ENCODE assay signal across 1 cellular context in the genomic region with DNA sequence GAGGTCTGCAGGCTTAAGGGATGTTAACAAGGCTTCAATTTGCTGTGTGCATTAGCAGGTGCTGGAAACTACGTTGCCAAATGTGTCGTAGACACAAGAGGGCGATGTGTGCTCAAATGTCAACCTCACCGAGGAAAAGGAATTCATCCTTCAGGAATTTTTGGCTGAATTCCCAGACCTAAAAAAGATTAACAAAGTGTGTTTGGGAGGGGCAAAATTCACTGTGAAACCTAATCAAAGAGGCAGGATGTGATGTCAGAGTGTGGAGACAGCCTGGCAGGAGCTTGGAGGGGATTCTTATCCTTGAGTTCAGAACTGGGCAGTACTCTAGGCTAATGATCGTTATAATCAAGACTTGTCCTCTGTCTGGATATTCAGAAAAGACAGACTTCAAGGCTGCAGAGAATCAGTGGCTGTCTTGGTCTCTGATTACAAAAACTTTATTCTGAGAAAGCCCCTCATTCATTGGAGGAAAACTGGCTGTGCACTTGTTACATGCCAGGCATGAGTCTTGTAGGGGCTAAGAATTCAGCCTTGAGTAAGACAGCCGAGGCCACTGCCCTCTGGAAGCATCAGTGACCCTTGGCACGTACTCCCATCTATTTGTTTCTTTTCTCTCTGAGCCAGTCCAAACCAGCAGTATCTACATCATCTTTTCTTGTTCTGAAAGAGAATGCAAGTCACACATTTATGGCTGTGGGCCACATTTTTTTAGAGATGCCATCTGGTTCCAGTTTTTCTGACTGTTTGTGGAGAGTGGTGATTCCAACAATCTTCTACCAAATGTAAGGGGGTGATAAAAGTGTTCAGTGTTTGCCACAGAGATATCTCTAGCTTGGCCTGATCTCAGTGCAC.
TF ChIP-seq lines count a peak whose summit lies in the region.

No MANE protein-coding gene starts in this region.

TF ChIP-seq in HEK293, 187 proteins besides CTCF, POLR2A, EP300 and RAD21 (continued from another document and continues in another):
- TF ChIP-seq, protein P1, sequence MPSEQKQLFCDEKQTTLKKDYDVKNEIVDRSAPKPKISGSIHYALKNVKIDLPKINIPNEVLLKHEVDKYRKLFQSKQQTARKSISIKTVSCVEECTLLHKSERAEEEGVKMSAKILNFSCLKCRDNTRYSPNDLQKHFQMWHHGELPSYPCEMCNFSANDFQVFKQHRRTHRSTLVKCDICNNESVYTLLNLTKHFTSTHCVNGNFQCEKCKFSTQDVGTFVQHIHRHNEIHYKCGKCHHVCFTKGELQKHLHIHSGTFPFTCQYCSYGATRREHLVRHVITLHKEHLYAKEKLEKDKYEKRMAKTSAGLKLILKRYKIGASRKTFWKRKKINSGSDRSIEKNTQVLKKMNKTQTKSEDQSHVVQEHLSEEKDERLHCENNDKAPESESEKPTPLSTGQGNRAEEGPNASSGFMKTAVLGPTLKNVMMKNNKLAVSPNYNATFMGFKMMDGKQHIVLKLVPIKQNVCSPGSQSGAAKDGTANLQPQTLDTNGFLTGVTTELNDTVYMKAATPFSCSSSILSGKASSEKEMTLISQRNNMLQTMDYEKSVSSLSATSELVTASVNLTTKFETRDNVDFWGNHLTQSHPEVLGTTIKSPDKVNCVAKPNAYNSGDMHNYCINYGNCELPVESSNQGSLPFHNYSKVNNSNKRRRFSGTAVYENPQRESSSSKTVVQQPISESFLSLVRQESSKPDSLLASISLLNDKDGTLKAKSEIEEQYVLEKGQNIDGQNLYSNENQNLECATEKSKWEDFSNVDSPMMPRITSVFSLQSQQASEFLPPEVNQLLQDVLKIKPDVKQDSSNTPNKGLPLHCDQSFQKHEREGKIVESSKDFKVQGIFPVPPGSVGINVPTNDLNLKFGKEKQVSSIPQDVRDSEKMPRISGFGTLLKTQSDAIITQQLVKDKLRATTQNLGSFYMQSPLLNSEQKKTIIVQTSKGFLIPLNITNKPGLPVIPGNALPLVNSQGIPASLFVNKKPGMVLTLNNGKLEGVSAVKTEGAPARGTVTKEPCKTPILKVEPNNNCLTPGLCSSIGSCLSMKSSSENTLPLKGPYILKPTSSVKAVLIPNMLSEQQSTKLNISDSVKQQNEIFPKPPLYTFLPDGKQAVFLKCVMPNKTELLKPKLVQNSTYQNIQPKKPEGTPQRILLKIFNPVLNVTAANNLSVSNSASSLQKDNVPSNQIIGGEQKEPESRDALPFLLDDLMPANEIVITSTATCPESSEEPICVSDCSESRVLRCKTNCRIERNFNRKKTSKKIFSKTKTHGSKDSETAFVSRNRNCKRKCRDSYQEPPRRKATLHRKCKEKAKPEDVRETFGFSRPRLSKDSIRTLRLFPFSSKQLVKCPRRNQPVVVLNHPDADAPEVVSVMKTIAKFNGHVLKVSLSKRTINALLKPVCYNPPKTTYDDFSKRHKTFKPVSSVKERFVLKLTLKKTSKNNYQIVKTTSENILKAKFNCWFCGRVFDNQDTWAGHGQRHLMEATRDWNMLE (tag by site-specific recombination; conservative IDR thresholded peaks at IDR 0.05; ENCODE audit: low read depth): peak; percentile 76
- TF ChIP-seq, protein P2, sequence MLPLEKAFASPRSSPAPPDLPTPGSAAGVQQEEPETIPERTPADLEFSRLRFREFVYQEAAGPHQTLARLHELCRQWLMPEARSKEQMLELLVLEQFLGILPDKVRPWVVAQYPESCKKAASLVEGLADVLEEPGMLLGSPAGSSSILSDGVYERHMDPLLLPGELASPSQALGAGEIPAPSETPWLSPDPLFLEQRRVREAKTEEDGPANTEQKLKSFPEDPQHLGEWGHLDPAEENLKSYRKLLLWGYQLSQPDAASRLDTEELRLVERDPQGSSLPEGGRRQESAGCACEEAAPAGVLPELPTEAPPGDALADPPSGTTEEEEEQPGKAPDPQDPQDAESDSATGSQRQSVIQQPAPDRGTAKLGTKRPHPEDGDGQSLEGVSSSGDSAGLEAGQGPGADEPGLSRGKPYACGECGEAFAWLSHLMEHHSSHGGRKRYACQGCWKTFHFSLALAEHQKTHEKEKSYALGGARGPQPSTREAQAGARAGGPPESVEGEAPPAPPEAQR (tag by site-specific recombination; IDR thresholded peaks at IDR 0.05): no peak
- TF ChIP-seq ZNF629 (tag by site-specific recombination; IDR thresholded peaks at IDR 0.05): peak; percentile 94
- no peak for TF ChIP-seq FEZF1 (tag by site-specific recombination; IDR thresholded peaks at IDR 0.05)
- TF ChIP-seq ZNF121 (tag by site-specific recombination; IDR thresholded peaks at IDR 0.05): no peak
- TF ChIP-seq ZNF391 (tag by site-specific recombination; IDR thresholded peaks at IDR 0.05; ENCODE audit: borderline replicate concordance, low read depth): no peak
- peak; percentile 27; the same call in 1 of the 2 replicates for TF ChIP-seq ZXDB (tag by site-specific recombination; IDR thresholded peaks at IDR 0.05)
- TF ChIP-seq ZNF747 (tag by site-specific recombination; IDR thresholded peaks at IDR 0.05): no peak
- no peak for TF ChIP-seq ZNF777 (tag by site-specific recombination; IDR thresholded peaks at IDR 0.05; ENCODE audit: borderline replicate concordance)
- TF ChIP-seq, protein P3, sequence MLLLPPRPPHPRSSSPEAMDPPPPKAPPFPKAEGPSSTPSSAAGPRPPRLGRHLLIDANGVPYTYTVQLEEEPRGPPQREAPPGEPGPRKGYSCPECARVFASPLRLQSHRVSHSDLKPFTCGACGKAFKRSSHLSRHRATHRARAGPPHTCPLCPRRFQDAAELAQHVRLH (tag by site-specific recombination; IDR thresholded peaks at IDR 0.05): no peak
- no peak for TF ChIP-seq ZNF311 (tag by site-specific recombination; IDR thresholded peaks at IDR 0.05; ENCODE audit: borderline replicate concordance)
- no peak for TF ChIP-seq ZNF585B (tag by site-specific recombination; IDR thresholded peaks at IDR 0.05)
- TF ChIP-seq ZNF624 (tag by site-specific recombination; IDR thresholded peaks at IDR 0.05): no peak
- TF ChIP-seq ZBTB7A (tag by site-specific recombination; IDR thresholded peaks at IDR 0.05; ENCODE audit: low read depth): no peak
- TF ChIP-seq IKZF3 (tag by site-specific recombination; IDR thresholded peaks at IDR 0.05): peak; percentile 99
- TF ChIP-seq ZNF423 (tag by site-specific recombination; IDR thresholded peaks at IDR 0.05): no peak
- peak; percentile 98 for TF ChIP-seq ZNF10 (tag by site-specific recombination; IDR thresholded peaks at IDR 0.05)
- TF ChIP-seq ZSCAN30 (tag by site-specific recombination; IDR thresholded peaks at IDR 0.05): 0 out of 2 replicates have a peak, but pooled peaks have one; percentile 40
- TF ChIP-seq ZNF654 (tag by site-specific recombination; IDR thresholded peaks at IDR 0.05; ENCODE audit: low read depth): peak; percentile 97
- no peak for TF ChIP-seq ZNF16 (tag by site-specific recombination; IDR thresholded peaks at IDR 0.05; ENCODE audit: low read depth)
- no peak for TF ChIP-seq ZNF707 (tag by site-specific recombination; IDR thresholded peaks at IDR 0.05)
- TF ChIP-seq ZNF266 (tag by site-specific recombination; IDR thresholded peaks at IDR 0.05; ENCODE audit: low read depth): no peak
- TF ChIP-seq, protein P4, sequence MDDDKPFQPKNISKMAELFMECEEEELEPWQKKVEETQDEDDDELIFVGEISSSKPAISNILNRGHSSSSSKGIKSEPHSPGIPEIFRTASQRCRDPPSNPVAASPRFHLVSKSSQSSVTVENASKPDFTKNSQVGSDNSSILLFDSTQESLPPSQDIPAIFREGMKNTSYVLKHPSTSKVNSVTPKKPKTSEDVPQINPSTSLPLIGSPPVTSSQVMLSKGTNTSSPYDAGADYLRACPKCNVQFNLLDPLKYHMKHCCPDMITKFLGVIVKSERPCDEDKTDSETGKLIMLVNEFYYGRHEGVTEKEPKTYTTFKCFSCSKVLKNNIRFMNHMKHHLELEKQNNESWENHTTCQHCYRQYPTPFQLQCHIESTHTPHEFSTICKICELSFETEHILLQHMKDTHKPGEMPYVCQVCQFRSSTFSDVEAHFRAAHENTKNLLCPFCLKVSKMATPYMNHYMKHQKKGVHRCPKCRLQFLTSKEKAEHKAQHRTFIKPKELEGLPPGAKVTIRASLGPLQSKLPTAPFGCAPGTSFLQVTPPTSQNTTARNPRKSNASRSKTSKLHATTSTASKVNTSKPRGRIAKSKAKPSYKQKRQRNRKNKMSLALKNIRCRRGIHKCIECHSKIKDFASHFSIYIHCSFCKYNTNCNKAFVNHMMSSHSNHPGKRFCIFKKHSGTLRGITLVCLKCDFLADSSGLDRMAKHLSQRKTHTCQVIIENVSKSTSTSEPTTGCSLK (tag by site-specific recombination; IDR thresholded peaks at IDR 0.05): no peak
- TF ChIP-seq ZBTB17 (tag by site-specific recombination; IDR thresholded peaks at IDR 0.05): peak; percentile 68
- TF ChIP-seq ZSCAN23 (tag by site-specific recombination; IDR thresholded peaks at IDR 0.05): no peak
- TF ChIP-seq ZNF623 (tag by site-specific recombination; IDR thresholded peaks at IDR 0.05): no peak
- no peak for TF ChIP-seq KLF10 (tag by site-specific recombination; IDR thresholded peaks at IDR 0.05)
- TF ChIP-seq ZNF560 (tag by site-specific recombination; IDR thresholded peaks at IDR 0.05; ENCODE audit: borderline replicate concordance): no peak
- TF ChIP-seq ZNF416 (tag by site-specific recombination; IDR thresholded peaks at IDR 0.05): no peak
- no peak for TF ChIP-seq SALL2 (tag by site-specific recombination; IDR thresholded peaks at IDR 0.05; ENCODE audit: borderline replicate concordance)
- no peak for TF ChIP-seq MEIS1 (CRISPR knock-in tag; IDR thresholded peaks at IDR 0.05; ENCODE audit: borderline replicate concordance)
- TF ChIP-seq, protein P5, sequence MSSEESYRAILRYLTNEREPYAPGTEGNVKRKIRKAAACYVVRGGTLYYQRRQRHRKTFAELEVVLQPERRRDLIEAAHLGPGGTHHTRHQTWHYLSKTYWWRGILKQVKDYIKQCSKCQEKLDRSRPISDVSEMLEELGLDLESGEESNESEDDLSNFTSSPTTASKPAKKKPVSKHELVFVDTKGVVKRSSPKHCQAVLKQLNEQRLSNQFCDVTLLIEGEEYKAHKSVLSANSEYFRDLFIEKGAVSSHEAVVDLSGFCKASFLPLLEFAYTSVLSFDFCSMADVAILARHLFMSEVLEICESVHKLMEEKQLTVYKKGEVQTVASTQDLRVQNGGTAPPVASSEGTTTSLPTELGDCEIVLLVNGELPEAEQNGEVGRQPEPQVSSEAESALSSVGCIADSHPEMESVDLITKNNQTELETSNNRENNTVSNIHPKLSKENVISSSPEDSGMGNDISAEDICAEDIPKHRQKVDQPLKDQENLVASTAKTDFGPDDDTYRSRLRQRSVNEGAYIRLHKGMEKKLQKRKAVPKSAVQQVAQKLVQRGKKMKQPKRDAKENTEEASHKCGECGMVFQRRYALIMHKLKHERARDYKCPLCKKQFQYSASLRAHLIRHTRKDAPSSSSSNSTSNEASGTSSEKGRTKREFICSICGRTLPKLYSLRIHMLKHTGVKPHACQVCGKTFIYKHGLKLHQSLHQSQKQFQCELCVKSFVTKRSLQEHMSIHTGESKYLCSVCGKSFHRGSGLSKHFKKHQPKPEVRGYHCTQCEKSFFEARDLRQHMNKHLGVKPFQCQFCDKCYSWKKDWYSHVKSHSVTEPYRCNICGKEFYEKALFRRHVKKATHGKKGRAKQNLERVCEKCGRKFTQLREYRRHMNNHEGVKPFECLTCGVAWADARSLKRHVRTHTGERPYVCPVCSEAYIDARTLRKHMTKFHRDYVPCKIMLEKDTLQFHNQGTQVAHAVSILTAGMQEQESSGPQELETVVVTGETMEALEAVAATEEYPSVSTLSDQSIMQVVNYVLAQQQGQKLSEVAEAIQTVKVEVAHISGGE (tag by site-specific recombination; conservative IDR thresholded peaks at IDR 0.05; ENCODE audit: low read depth): peak; percentile 89
- TF ChIP-seq SCRT1 (tag by site-specific recombination; IDR thresholded peaks at IDR 0.05; ENCODE audit: borderline replicate concordance): no peak
- peak; percentile 41; the same call in 1 of the 2 replicates for TF ChIP-seq KLF8 (tag by site-specific recombination; IDR thresholded peaks at IDR 0.05)
- TF ChIP-seq ZNF596 (tag by site-specific recombination; IDR thresholded peaks at IDR 0.05): no peak
- TF ChIP-seq SCRT2 (tag by site-specific recombination; IDR thresholded peaks at IDR 0.05): 0 out of 2 replicates have a peak, but pooled peaks have one; percentile 22
- TF ChIP-seq ZNF501 (tag by site-specific recombination; IDR thresholded peaks at IDR 0.05): peak; percentile 38; the same call in 1 of the 2 replicates
- no peak for TF ChIP-seq ZNF23 (tag by site-specific recombination; IDR thresholded peaks at IDR 0.05; ENCODE audit: borderline replicate concordance)
- TF ChIP-seq, protein P6, sequence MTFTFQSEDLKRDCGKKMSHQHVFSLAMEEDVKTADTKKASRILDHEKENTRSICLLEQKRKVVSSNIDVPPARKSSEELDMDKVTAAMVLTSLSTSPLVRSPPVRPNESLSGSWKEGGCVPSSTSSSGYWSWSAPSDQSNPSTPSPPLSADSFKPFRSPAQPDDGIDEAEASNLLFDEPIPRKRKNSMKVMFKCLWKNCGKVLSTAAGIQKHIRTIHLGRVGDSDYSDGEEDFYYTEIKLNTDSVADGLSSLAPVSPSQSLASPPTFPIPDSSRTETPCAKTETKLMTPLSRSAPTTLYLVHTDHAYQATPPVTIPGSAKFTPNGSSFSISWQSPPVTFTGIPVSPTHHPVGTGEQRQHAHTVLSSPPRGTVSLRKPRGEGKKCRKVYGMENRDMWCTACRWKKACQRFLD (tag by site-specific recombination; IDR thresholded peaks at IDR 0.05): no peak
- no peak for TF ChIP-seq ZNF561 (tag by site-specific recombination; IDR thresholded peaks at IDR 0.05; ENCODE audit: borderline replicate concordance)
- no peak for TF ChIP-seq ZNF843 (tag by site-specific recombination; IDR thresholded peaks at IDR 0.05)
- TF ChIP-seq, protein P7, sequence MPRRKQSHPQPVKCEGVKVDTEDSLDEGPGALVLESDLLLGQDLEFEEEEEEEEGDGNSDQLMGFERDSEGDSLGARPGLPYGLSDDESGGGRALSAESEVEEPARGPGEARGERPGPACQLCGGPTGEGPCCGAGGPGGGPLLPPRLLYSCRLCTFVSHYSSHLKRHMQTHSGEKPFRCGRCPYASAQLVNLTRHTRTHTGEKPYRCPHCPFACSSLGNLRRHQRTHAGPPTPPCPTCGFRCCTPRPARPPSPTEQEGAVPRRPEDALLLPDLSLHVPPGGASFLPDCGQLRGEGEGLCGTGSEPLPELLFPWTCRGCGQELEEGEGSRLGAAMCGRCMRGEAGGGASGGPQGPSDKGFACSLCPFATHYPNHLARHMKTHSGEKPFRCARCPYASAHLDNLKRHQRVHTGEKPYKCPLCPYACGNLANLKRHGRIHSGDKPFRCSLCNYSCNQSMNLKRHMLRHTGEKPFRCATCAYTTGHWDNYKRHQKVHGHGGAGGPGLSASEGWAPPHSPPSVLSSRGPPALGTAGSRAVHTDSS (tag by site-specific recombination; IDR thresholded peaks at IDR 0.05): no peak
- TF ChIP-seq ZNF2 (tag by site-specific recombination; IDR thresholded peaks at IDR 0.05): peak; percentile 53; the same call in 1 of the 2 replicates
- TF ChIP-seq GLIS1 (tag by site-specific recombination; IDR thresholded peaks at IDR 0.05): no peak
- TF ChIP-seq ZNF776 (tag by site-specific recombination; IDR thresholded peaks at IDR 0.05; ENCODE audit: borderline replicate concordance): no peak
